8 cellular contexts compared by ENCODE assay signal in the genomic region with DNA sequence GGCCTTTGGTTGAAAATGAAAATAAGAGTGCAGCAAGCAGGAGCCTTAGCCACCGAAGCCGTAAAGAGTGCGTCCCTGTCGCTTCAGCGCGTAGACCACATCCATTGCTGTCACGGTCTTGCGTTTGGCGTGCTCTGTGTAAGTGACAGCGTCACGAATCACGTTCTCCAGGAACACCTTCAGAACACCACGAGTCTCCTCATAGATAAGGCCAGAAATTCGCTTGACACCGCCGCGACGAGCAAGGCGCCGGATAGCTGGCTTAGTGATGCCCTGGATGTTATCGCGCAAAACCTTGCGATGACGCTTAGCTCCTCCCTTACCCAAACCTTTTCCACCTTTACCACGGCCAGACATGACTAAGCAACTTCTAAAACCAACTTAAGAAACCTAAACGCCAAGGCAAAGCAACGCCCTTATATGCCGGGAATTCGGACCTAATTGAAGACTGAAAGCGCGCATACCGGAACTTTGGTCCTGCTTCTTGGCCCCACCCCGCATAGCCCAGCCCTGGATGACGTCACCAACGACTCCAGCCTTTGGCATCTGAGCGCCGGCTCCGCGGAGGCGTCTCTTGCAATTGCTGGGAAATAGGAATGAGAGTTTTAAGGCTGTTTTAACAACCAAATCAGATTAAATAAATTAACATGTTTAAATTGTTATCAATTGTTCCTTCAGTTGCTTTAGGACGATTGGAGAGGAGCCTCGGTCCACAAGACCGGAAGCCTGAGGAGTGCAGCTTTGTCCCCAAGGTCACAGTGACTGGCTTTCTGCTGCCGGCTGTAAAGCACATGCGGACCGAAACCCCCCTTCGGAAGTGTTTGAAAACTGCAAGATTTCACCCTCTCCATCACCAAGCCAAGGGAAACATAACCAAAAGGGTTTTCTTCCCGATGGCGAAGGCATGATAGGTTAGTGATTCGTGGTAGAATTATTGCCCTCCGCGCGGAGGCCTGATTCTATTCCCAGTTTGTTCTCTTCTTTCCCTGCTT.
DNase-seq lines count a peak whose midpoint lies in the region; ATAC-seq and TF ChIP-seq lines count a peak whose summit lies in the region.

No MANE protein-coding gene starts in this region.

- TF ChIP-seq POLR2A in lower leg skin (IDR thresholded peaks at IDR 0.05), result peak in 1 of 2 donors; percentile 29

- peak overlapping the region; percentile 96 for H3K4me3 ChIP-seq in CD4-positive, CD25-positive, alpha-beta regulatory T cell (ENCODE audit: low read depth, low read length)
- H3K4me3 ChIP-seq in duodenal mucosa (ENCODE audit: low read depth in 1 of 2, low read length in 2 of 2), result peak overlapping the region; percentile 91
- H3K4me3 ChIP-seq in lower leg skin (ENCODE audit: low read depth, poor library complexity, severe bottlenecking), result peak overlapping the region; percentile 51

- peaks cover 14 to 32% (median 18%) of the 10 kb centered on the region in 4 donors for H3K4me1 Mint-ChIP-seq in CD4-positive, CD25-positive, alpha-beta regulatory T cell
- H3K4me1 Mint-ChIP-seq in activated CD4-positive, alpha-beta memory T cell treated with anti-CD3 and anti-CD28 coated beads, Interleukin-2, amount 10 ng/mL, durations not matched to agents 7 days and 5 days, result peaks cover 39% of the 10 kb centered on the region

- CTCF ChIA-PET in activated CD4-positive, alpha-beta memory T cell treated with anti-CD3 and anti-CD28 coated beads, Interleukin-2, amount 10 ng/mL, durations not matched to agents 7 days and 5 days (lab: Charles Lee), result interaction anchor here (0.5 to 4.4 kb wide), 14 partner anchors 12 to 846 kb away, joined by 3 to 66 read pairs (median 4); a partner anchor contains a TSS

- POLR2A ChIA-PET in activated CD4-positive, alpha-beta memory T cell treated with anti-CD3 and anti-CD28 coated beads, Interleukin-2, amount 10 ng/mL, durations not matched to agents 7 days and 5 days (lab: Charles Lee), result interaction anchor here (0.7 to 6.4 kb wide), 65 partner anchors 10 to 1608 kb away, joined by 3 to 698 read pairs (median 9); partner anchors contain the start of gene HMGN4

- TF ChIP-seq CTCF in lower leg skin (IDR thresholded peaks at IDR 0.05), result no peak

- ATAC-seq in CD4-positive, CD25-positive, alpha-beta regulatory T cell (ENCODE audit: low read depth in 2 of 2), result peak; percentile 84 to 86
- ATAC-seq in GM19452 (IDR thresholded peaks at IDR 0.05; ENCODE audit: unreplicated experiment) (peak; percentile 70), HG03575 (IDR thresholded peaks at IDR 0.05; ENCODE audit: extremely low read depth, insufficient number of reproducible peaks, low FRiP score, unreplicated experiment) (peak; percentile 40)

- peaks cover 12% of the 10 kb centered on the region for H3K36me3 Mint-ChIP-seq in CD4-positive, CD25-positive, alpha-beta regulatory T cell
- peaks cover 28% of the 10 kb centered on the region for H3K36me3 Mint-ChIP-seq in activated CD4-positive, alpha-beta memory T cell treated with anti-CD3 and anti-CD28 coated beads, Interleukin-2, amount 10 ng/mL, durations not matched to agents 7 days and 5 days (ENCODE audit: low read depth)

- H3K27ac ChIP-seq in CD4-positive, CD25-positive, alpha-beta regulatory T cell (ENCODE audit: insufficient read depth, low read length, poor library complexity, severe bottlenecking), result peak overlapping the region; percentile 97
- H3K27ac ChIP-seq in duodenal mucosa (ENCODE audit: low read depth, low read length), result peak overlapping the region; percentile 97

- peaks cover 0 to 11% (median 4%) of the 10 kb centered on the region in 7 donors for H3K9me3 Mint-ChIP-seq in CD4-positive, CD25-positive, alpha-beta regulatory T cell
- peaks cover 13% of the 10 kb centered on the region for H3K9me3 Mint-ChIP-seq in activated CD4-positive, alpha-beta memory T cell treated with anti-CD3 and anti-CD28 coated beads, Interleukin-2, amount 10 ng/mL, durations not matched to agents 7 days and 5 days

- H3K27me3 ChIP-seq in CD4-positive, CD25-positive, alpha-beta regulatory T cell (ENCODE audit: control insufficient read depth, insufficient read depth, low read length), result no peaks in the 10 kb centered on the region
- no peaks in the 10 kb centered on the region for H3K27me3 ChIP-seq in duodenal mucosa (ENCODE audit: control insufficient read depth in 1 of 2, insufficient read depth in 2 of 2, low read length in 2 of 2)

- peak overlapping the region; percentile 76 to 93 for H3K9ac ChIP-seq in duodenal mucosa (ENCODE audit: low read depth in 1 of 2, low read length in 2 of 2)

- peak overlapping the region; percentile 89 to 93 (median 91) for H3K4me3 Mint-ChIP-seq in CD4-positive, CD25-positive, alpha-beta regulatory T cell
- peak overlapping the region; percentile 83 for H3K4me3 Mint-ChIP-seq in activated CD4-positive, alpha-beta memory T cell treated with anti-CD3 and anti-CD28 coated beads, Interleukin-2, amount 10 ng/mL, durations not matched to agents 7 days and 5 days

- peaks cover 20% of the 10 kb centered on the region for H3K27me3 Mint-ChIP-seq in CD4-positive, CD25-positive, alpha-beta regulatory T cell
- peaks cover 4% of the 10 kb centered on the region for H3K27me3 Mint-ChIP-seq in activated CD4-positive, alpha-beta memory T cell treated with anti-CD3 and anti-CD28 coated beads, Interleukin-2, amount 10 ng/mL, durations not matched to agents 7 days and 5 days

- DNase-seq in CD4-positive, CD25-positive, alpha-beta regulatory T cell, result peak; percentile 89 to 99 (median 93)
- peak; percentile 98 for DNase-seq in NCI-H82 treated with DMSO at 0.1 percent for 48 hours (lab: John Stamatoyannopoulos, UW; ENCODE audit: unreplicated experiment)
- peak; percentile 98 for DNase-seq in activated CD4-positive, alpha-beta memory T cell treated with anti-CD3 and anti-CD28 coated beads, Interleukin-2, amount 10 ng/mL, durations not matched to agents 7 days and 5 days
- DNase-seq in lower leg skin (ENCODE audit: low spot score in 2 of 2), result peak; percentile 99
- DNase-seq in stimulated activated CD4-positive, alpha-beta T cell treated with anti-CD3 and anti-CD28 coated beads, Interleukin-4, amount 100 ng/mL, for 4 hours, result peak; percentile 89 to 95

- peaks cover 3 to 9% of the 10 kb centered on the region in 2 experiments for H3K9me3 ChIP-seq in CD4-positive, CD25-positive, alpha-beta regulatory T cell (ENCODE audit: control insufficient read depth in 2 of 2, low read length in 2 of 2)
- no peaks in the 10 kb centered on the region for H3K9me3 ChIP-seq in duodenal mucosa (ENCODE audit: control insufficient read depth in 1 of 2, low read length in 2 of 2)

- no peaks in the 10 kb centered on the region for H3K36me3 ChIP-seq in CD4-positive, CD25-positive, alpha-beta regulatory T cell (ENCODE audit: control insufficient read depth, insufficient read depth, low read length)
- no peaks in the 10 kb centered on the region for H3K36me3 ChIP-seq in duodenal mucosa (ENCODE audit: control insufficient read depth in 1 of 2, insufficient read depth in 2 of 2, low read length in 2 of 2)

- peaks cover 28% of the 10 kb centered on the region for H3K4me1 ChIP-seq in CD4-positive, CD25-positive, alpha-beta regulatory T cell (ENCODE audit: control insufficient read depth, insufficient read depth, low read length, poor library complexity, severe bottlenecking)
- peaks cover 7 to 8% of the 10 kb centered on the region in 2 donors for H3K4me1 ChIP-seq in duodenal mucosa (ENCODE audit: control insufficient read depth in 1 of 2, insufficient read depth in 2 of 2, low read length in 2 of 2)

- peak overlapping the region; percentile 98 to 100 (median 99) for H3K27ac Mint-ChIP-seq in CD4-positive, CD25-positive, alpha-beta regulatory T cell
- H3K27ac Mint-ChIP-seq in activated CD4-positive, alpha-beta memory T cell treated with anti-CD3 and anti-CD28 coated beads, Interleukin-2, amount 10 ng/mL, durations not matched to agents 7 days and 5 days, result peak overlapping the region; percentile 96

- 0 to 1% methylated on average over 53 of the region's 53 CpGs for WGBS in lower leg skin, 2 donors

- intact Hi-C loops in lower leg skin (cut with DNase I; ENCODE audit: low total_unique reads), result no loop called here

Comparison
In these comparisons a context has a peak if more than half of its experiments do, and no peak if none do; other contexts are left out.
1. Peak in every context shown above with its lines: DNase-seq, ATAC-seq, H3K4me3 ChIP-seq and H3K27ac ChIP-seq.